Comparison of ENCODE assay signal across 1 cellular context in the genomic region with DNA sequence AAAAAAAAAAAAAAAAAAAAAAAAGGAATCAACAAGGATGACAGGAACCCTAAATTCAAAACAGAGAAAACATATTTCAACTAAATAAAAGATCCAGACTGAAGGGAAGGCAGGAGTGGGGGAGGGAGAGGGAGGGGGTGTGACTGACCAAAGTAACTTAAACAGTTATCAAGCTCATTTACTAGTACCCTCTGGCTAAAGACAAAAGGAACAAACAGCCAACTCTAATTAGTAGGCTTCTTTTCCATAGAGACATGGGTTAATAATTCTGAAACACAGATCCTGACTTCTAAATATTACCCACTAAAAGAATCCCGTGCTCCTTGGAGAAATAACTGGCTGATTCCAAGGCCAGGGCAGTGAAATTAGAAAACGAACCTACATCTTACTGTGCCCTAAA.
TF ChIP-seq lines count a peak whose summit lies in the region.

No MANE protein-coding gene starts in this region.

TF ChIP-seq in K562, 482 proteins besides CTCF, POLR2A, EP300 and RAD21:
- no peak for TF ChIP-seq NFYB (IDR thresholded peaks at IDR 0.05; ENCODE audit: extremely low read depth, insufficient read length)
- TF ChIP-seq, protein P1, sequence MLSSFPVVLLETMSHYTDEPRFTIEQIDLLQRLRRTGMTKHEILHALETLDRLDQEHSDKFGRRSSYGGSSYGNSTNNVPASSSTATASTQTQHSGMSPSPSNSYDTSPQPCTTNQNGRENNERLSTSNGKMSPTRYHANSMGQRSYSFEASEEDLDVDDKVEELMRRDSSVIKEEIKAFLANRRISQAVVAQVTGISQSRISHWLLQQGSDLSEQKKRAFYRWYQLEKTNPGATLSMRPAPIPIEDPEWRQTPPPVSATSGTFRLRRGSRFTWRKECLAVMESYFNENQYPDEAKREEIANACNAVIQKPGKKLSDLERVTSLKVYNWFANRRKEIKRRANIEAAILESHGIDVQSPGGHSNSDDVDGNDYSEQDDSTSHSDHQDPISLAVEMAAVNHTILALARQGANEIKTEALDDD (IDR thresholded peaks at IDR 0.05): peak; percentile 91
